Comparison of ENCODE assay signal across 8 cellular contexts in the genomic region with DNA sequence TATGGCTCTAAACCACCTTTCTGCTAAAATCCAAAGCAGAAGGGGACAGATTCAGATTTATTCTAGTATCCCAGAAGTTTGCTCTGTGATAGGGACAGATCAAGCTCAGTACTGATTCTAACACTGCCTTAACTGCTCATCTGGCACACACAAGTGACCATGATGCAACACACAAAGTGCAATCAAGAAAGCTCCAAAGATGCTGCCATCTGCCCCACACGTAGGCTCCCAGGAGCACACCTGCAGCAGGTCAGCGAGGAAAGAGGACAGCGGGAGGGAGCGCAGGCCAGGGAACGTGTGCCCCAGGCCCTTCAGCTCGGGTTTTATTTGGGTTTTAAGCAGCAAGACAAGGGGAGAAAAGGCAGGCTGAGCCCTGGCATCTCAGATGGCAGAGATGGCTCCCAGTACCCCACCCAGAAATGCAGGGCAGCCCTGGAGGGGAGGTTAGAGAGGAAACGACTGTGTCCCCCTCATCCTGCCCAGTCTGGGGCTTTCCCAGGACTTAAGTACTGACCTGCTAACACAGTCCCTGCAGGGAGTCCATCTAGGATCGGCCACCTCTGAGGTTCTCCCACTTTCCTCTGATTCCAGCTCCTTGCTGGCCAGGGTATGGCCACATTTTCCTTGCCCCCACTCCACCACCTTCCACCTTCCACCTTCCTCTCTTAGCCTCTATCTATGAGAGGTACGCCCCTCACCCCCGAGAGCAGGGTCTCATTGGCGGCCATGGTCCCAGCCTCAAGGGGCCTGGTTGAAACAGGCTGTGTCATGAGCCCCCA. TPM values are rescaled to one million over a fixed set of nuclear protein-coding genes. Genes with fewer than 3 reads are reported as not detected.
A peak's percentile ranks its signal among the peaks of the same experiment; 100 is the strongest.
DNase-seq lines count a peak whose midpoint lies in the region; ATAC-seq and TF ChIP-seq lines count a peak whose summit lies in the region.

No MANE protein-coding gene starts in this region.

- 19 to 32% methylated on average over 8 to 11 of the region's 11 CpGs for WGBS in GM23248 (ENCODE audit: low coverage in 1 of 2, low lambda C conversion rate in 2 of 2, missing lambda C conversion rate in 2 of 2), 2 experiments

- H3K9me3 ChIP-seq in GM23248 (ENCODE audit: low read depth), result no peaks in the 10 kb centered on the region

- no peaks in the 10 kb centered on the region for H3K9me2 ChIP-seq in GM23248 (ENCODE audit: insufficient read depth)

- no peak overlapping the region for H3K27ac ChIP-seq in GM23248

- H4K20me1 ChIP-seq in GM23248 (ENCODE audit: insufficient read depth), result 0 out of 2 replicates have a peak, but pooled peaks cover 7% of the 10 kb centered on the region

- ATAC-seq in GM18868 (IDR thresholded peaks at IDR 0.05; ENCODE audit: unreplicated experiment) (no peak), GM18520 (IDR thresholded peaks at IDR 0.05; ENCODE audit: unreplicated experiment) (no peak)

- no peaks in the 10 kb centered on the region for H3K27me3 ChIP-seq in GM23248 (replicated peaks; ENCODE audit: insufficient read depth)

- peak overlapping the region; percentile 93 for H3K4me2 ChIP-seq in GM23248 (ENCODE audit: unreplicated experiment)

- H2AFZ ChIP-seq in GM23248, result no peak overlapping the region

- no peak for TF ChIP-seq CTCF in fibroblast of mammary gland (conservative IDR thresholded peaks at IDR 0.05; ENCODE audit: control insufficient read depth, insufficient read depth, low read depth, low read length)
- no peak for TF ChIP-seq CTCF in retinal pigment epithelial cell (conservative IDR thresholded peaks at IDR 0.05; ENCODE audit: low read depth, low read length)

- peaks cover 74% of the 10 kb centered on the region for H3K79me2 ChIP-seq in GM23248 (ENCODE audit: insufficient read depth)

- peaks cover 3% of the 10 kb centered on the region; the same call in 1 of the 2 replicates for H3K36me3 ChIP-seq in GM23248 (ENCODE audit: low read depth)

- peaks cover 17% of the 10 kb centered on the region for H3K4me1 ChIP-seq in GM23248 (ENCODE audit: insufficient read depth)

- H3K4me3 ChIP-seq in GM23248, result peak overlapping the region; percentile 85
- H3K4me3 ChIP-seq in fibroblast of mammary gland (ENCODE audit: control insufficient read depth, low read depth, low read length), result peak overlapping the region; percentile 86
- H3K4me3 ChIP-seq in retinal pigment epithelial cell (ENCODE audit: low read length), result peak overlapping the region; percentile 79

- in situ Hi-C loops in GM23248 (cut with MboI), result no loop called here

- H3F3A ChIP-seq in GM23248 (ENCODE audit: insufficient read depth), result no peaks in the 10 kb centered on the region

- DNase-seq in GM23248 (peak; percentile 49), RPMI8226 (peak; percentile 36), fibroblast of mammary gland (ENCODE audit: low read depth) (peak; percentile 30), retinal pigment epithelial cell (ENCODE audit: low read depth) (no peak), NCI-H510A (lab: John Stamatoyannopoulos, UW) (no peak), iPS-NIHi11 (ENCODE audit: low spot score) (no peak)

- peak overlapping the region; percentile 82 for H3K9ac ChIP-seq in GM23248

RNA-seq across cellular contexts. Expression of a gene that starts 1.2 kb away (rescaled TPM):
- total RNA-seq in GM23248 (2014; rRNA removed; shearing (Covaris generic)), result 21.3 and 24.7 TPM in 2 replicates
- polyA plus RNA-seq in GM23248 (2016; fragmentation: Nextera tagmentation; extraction: Ambion mirVana), result 8.6 and 9.8 TPM in 2 replicates

RNA-seq across cellular contexts. Expression of a gene that starts 11.3 kb away (rescaled TPM):
- total RNA-seq in GM23248 (2014; rRNA removed; shearing (Covaris generic)), result not detected in 2 replicates
- polyA plus RNA-seq in GM23248 (2016; fragmentation: Nextera tagmentation; extraction: Ambion mirVana), result 0.26 and 0.43 TPM in 2 replicates

Comparison
In these comparisons a context has a peak if more than half of its experiments do, and no peak if none do; other contexts are left out.
1. DNase-seq: peak in GM23248 (single experiment), RPMI8226 (single experiment) and fibroblast of mammary gland (single experiment); none in retinal pigment epithelial cell (single experiment), NCI-H510A (single experiment) and iPS-NIHi11 (single experiment).
2. Peak in every context shown above with its lines, with median percentiles within 50 percentile points of each other: H3K4me3 ChIP-seq.